Comparison of ENCODE assay signal across 9 cellular contexts in genomic region chr22:39308614-39309363, GRCh38. TPM values are rescaled to one million over a fixed set of nuclear protein-coding genes. Genes with fewer than 3 reads are reported as not detected.
DNase-seq lines count a peak whose midpoint lies in the region; ATAC-seq, FAIRE-seq and TF ChIP-seq lines count a peak whose summit lies in the region.
"Had no signal": no experiment of that assay in that cellular context is flagged by ENCODE, and none has a peak within 500 bp of the region (broad histone marks: within the 10 kb centered on the region; RNA-seq: fewer than 3 reads in every experiment).

No MANE protein-coding gene starts in this region.

- peaks cover 33% of the 10 kb centered on the region for H3K36me3 Mint-ChIP-seq in activated T-cell treated with anti-CD3 and anti-CD28 coated beads, Interleukin-2, amount 50 U/mL, for 24 hours (ENCODE audit: low read depth)
- H3K36me3 Mint-ChIP-seq in activated T-cell treated with anti-CD3 and anti-CD28 coated beads, Interleukin-2, amount 50 U/mL, for 4 hours (ENCODE audit: insufficient read depth): peaks cover 23% of the 10 kb centered on the region

- no peak for DNase-seq in activated T-cell treated with anti-CD3 and anti-CD28 coated beads, Interleukin-2, amount 50 U/mL, for 24 hours
- DNase-seq in activated T-cell treated with anti-CD3 and anti-CD28 coated beads, Interleukin-2, amount 50 U/mL, for 4 hours: no peak
- DNase-seq in astrocyte of the cerebellum (ENCODE audit: low read depth) (peak; percentile 95), kidney glomerular epithelial cell (lab: John Stamatoyannopoulos, UW) (peak; percentile 65), urothelium cell line (ENCODE audit: low spot score) (peak; percentile 90), NCI-H524 (lab: John Stamatoyannopoulos, UW) (no peak)
- no peak for DNase-seq in activated T-cell treated with anti-CD3 and anti-CD28 coated beads, Interleukin-2, amount 50 U/mL, for 48 hours
- DNase-seq: DND-41 had no signal

- peak; percentile 98 for FAIRE-seq in urothelium cell line (lab: Jason Lieb, UNC)

- H3K4me3 ChIP-seq in astrocyte of the cerebellum (ENCODE audit: low read depth, low read length): peak overlapping the region; percentile 9

- peak overlapping the region; percentile 26 for H3K4me3 Mint-ChIP-seq in activated T-cell treated with anti-CD3 and anti-CD28 coated beads, Interleukin-2, amount 50 U/mL, for 24 hours
- H3K4me3 Mint-ChIP-seq in activated T-cell treated with anti-CD3 and anti-CD28 coated beads, Interleukin-2, amount 50 U/mL, for 4 hours: no peak overlapping the region

- no peak for ATAC-seq in activated T-cell treated with anti-CD3 and anti-CD28 coated beads, Interleukin-2, amount 50 U/mL, for 4 hours
- no peak for ATAC-seq in GM21423 (IDR thresholded peaks at IDR 0.05; ENCODE audit: unreplicated experiment)

- H3K4me1 Mint-ChIP-seq in activated T-cell treated with anti-CD3 and anti-CD28 coated beads, Interleukin-2, amount 50 U/mL, for 24 hours (ENCODE audit: low read depth): peaks cover 34% of the 10 kb centered on the region
- H3K4me1 Mint-ChIP-seq in activated T-cell treated with anti-CD3 and anti-CD28 coated beads, Interleukin-2, amount 50 U/mL, for 4 hours (ENCODE audit: low read depth): peaks cover 25% of the 10 kb centered on the region

- TF ChIP-seq CTCF in astrocyte of the cerebellum (IDR thresholded peaks at IDR 0.05; ENCODE audit: low read depth, low read length, missing control alignments): peak; percentile 10

- peak overlapping the region; percentile 88 for H3K27ac Mint-ChIP-seq in activated T-cell treated with anti-CD3 and anti-CD28 coated beads, Interleukin-2, amount 50 U/mL, for 24 hours

- H3K9me3 Mint-ChIP-seq in activated T-cell treated with anti-CD3 and anti-CD28 coated beads, Interleukin-2, amount 50 U/mL, for 24 hours: no peaks in the 10 kb centered on the region
- no peaks in the 10 kb centered on the region for H3K9me3 Mint-ChIP-seq in activated T-cell treated with anti-CD3 and anti-CD28 coated beads, Interleukin-2, amount 50 U/mL, for 4 hours

- in situ Hi-C loops in astrocyte of the cerebellum (cut with HindIII; ENCODE audit: low sequenced_read_pairs): no loop called here

- H3K27me3 Mint-ChIP-seq in activated T-cell treated with anti-CD3 and anti-CD28 coated beads, Interleukin-2, amount 50 U/mL, for 24 hours: no peaks in the 10 kb centered on the region
- no peaks in the 10 kb centered on the region for H3K27me3 Mint-ChIP-seq in activated T-cell treated with anti-CD3 and anti-CD28 coated beads, Interleukin-2, amount 50 U/mL, for 4 hours (ENCODE audit: low read depth)

RNA-seq across cellular contexts. Expression of gene RPL3, which starts 10.6 kb away (rescaled TPM):
- 1,000 to 10,000 TPM; 2,811 to 2,835 (median 2,816) TPM for total RNA-seq in activated T-cell treated with anti-CD3 and anti-CD28 coated beads, Interleukin-2, amount 50 U/mL, for 4 hours

RNA-seq across cellular contexts. Expression of gene SYNGR1, which starts 41.0 kb away (rescaled TPM):
- total RNA-seq in activated T-cell treated with anti-CD3 and anti-CD28 coated beads, Interleukin-2, amount 50 U/mL, for 4 hours: 1 to 10 TPM in 2 of 3 donors, under 1 TPM in 1; 0.43 to 1.4 (median 1.2) TPM

Comparison
In these comparisons a context has a peak if more than half of its experiments do, and no peak if none do; other contexts are left out.
1. DNase-seq: peak in astrocyte of the cerebellum (single experiment), kidney glomerular epithelial cell (single experiment) and urothelium cell line (single experiment); none in activated T-cell treated with anti-CD3 and anti-CD28 coated beads, Interleukin-2, amount 50 U/mL, for 24 hours (single experiment), activated T-cell treated with anti-CD3 and anti-CD28 coated beads, Interleukin-2, amount 50 U/mL, for 4 hours (single experiment), NCI-H524 (0 of 2) and activated T-cell treated with anti-CD3 and anti-CD28 coated beads, Interleukin-2, amount 50 U/mL, for 48 hours (0 of 2).